In genomic region chr10:37572206-37572605, GRCh38 we compare ENCODE assay signal across 33 cellular contexts.
"Had no signal": no experiment of that assay in that cellular context is flagged by ENCODE, and none has a peak within 500 bp of the region (broad histone marks: within the 10 kb centered on the region; RNA-seq: fewer than 3 reads in every experiment).

No MANE protein-coding gene starts in this region.

- H3K27ac ChIP-seq: heart left ventricle, left lung, lower lobe of right lung, pancreas, prostate gland, spleen, stomach, testis, thyroid gland, transverse colon, upper lobe of right lung, uterus had no signal

- ATAC-seq: heart left ventricle; left colon; left lung; lower lobe of right lung; mucosa of descending colon; naive thymus-derived CD8-positive, alpha-beta T cell; pancreas; right cardiac atrium; sciatic nerve; stimulated activated effector memory CD8-positive, alpha-beta T cell treated with anti-CD3 and anti-CD28 coated beads, Interleukin-12 subunit alpha, Interleukin-12 subunit beta, amount 100 ng/mL, for 72 hours; upper lobe of right lung had no signal

- H3K27me3 Mint-ChIP-seq: naive thymus-derived CD8-positive, alpha-beta T cell had no signal

- FAIRE-seq: islet of Langerhans, kidney, pancreas, small intestine had no signal

- H3K36me3 Mint-ChIP-seq: immature natural killer cell; stimulated activated effector memory CD8-positive, alpha-beta T cell treated with anti-CD3 and anti-CD28 coated beads, Interleukin-12 subunit alpha, Interleukin-12 subunit beta, amount 100 ng/mL, for 72 hours had no signal

- H3K27ac Mint-ChIP-seq: immature natural killer cell; naive thymus-derived CD8-positive, alpha-beta T cell; nephron; stimulated activated effector memory CD8-positive, alpha-beta T cell treated with anti-CD3 and anti-CD28 coated beads, Interleukin-12 subunit alpha, Interleukin-12 subunit beta, amount 100 ng/mL, for 72 hours had no signal

- DNase-seq: heart left ventricle; hypothalamus; immature natural killer cell; kidney; left colon; left lung; lower lobe of right lung; mammary epithelial cell; mesenchymal stem cell; midbrain; mucosa of descending colon; naive thymus-derived CD8-positive, alpha-beta T cell; nucleus accumbens; pancreas; posterior cingulate gyrus; retina; right cardiac atrium; small intestine; spleen; stimulated activated CD4-positive, alpha-beta T cell treated with anti-CD3 and anti-CD28 coated beads, Interleukin-4, amount 100 ng/mL, for 24 hours; stimulated activated naive CD4-positive, alpha-beta T cell; stomach; testis; thyroid gland; transverse colon; upper lobe of right lung; uterus had no signal

- H3K4me3 Mint-ChIP-seq: immature natural killer cell; naive thymus-derived CD8-positive, alpha-beta T cell; nephron; neural crest cell; stimulated activated effector memory CD8-positive, alpha-beta T cell treated with anti-CD3 and anti-CD28 coated beads, Interleukin-12 subunit alpha, Interleukin-12 subunit beta, amount 100 ng/mL, for 72 hours had no signal

- H3K27me3 ChIP-seq: heart left ventricle, left lung, pancreas, spleen, stomach, testis, thyroid gland, transverse colon, upper lobe of right lung, uterus had no signal

- H3K4me1 Mint-ChIP-seq: immature natural killer cell; naive thymus-derived CD8-positive, alpha-beta T cell; nephron; neural crest cell; stimulated activated effector memory CD8-positive, alpha-beta T cell treated with anti-CD3 and anti-CD28 coated beads, Interleukin-12 subunit alpha, Interleukin-12 subunit beta, amount 100 ng/mL, for 72 hours had no signal

- H3K4me1 ChIP-seq: heart left ventricle, left lung, lower lobe of right lung, pancreas, prostate gland, spleen, stomach, testis, thyroid gland, transverse colon, upper lobe of right lung, uterus had no signal
